In the genomic region with DNA sequence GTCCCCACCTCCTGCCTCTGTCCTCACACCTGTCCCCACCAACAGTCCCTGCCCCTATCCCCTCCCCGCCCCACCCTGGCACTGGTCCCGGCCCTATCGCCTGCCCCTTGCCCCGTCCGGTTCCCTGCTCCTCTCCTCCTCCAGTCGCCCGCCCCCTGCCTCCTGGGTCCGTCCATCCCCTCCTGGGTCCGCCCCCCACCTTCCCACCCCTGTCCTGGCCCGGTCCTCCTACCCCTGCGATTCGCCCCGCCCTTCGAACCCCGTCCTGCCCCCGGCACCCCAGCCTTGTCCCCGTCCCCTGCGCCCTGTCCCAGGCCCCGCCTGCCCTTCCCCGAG, we compare ENCODE assay signal across 8 cellular contexts. TPM values are rescaled to one million over a fixed set of nuclear protein-coding genes. Genes with fewer than 3 reads are reported as not detected.
A peak's percentile ranks its signal among the peaks of the same experiment; 100 is the strongest.
DNase-seq lines count a peak whose midpoint lies in the region; ATAC-seq and TF ChIP-seq lines count a peak whose summit lies in the region.

No MANE protein-coding gene starts in this region.

- H3K9me3 Mint-ChIP-seq in activated T-cell treated with anti-CD3 and anti-CD28 coated beads, Interleukin-2, amount 50 U/mL, for 24 hours, result no peaks in the 10 kb centered on the region
- H3K9me3 Mint-ChIP-seq in MCF 10A (ENCODE audit: unreplicated experiment), result no peaks in the 10 kb centered on the region

- intact Hi-C loops in MCF 10A (cut with micrococcal nuclease) (no loop called here), lower leg skin (cut with DNase I; ENCODE audit: low total_unique reads) (no loop called here), upper lobe of right lung (cut with DNase I) (no loop called here)

- no peaks in the 10 kb centered on the region for H3K9me3 ChIP-seq in upper lobe of right lung

- H3K27ac Mint-ChIP-seq in activated T-cell treated with anti-CD3 and anti-CD28 coated beads, Interleukin-2, amount 50 U/mL, for 24 hours, result peak overlapping the region; percentile 90
- H3K27ac Mint-ChIP-seq in MCF 10A (ENCODE audit: low read depth, unreplicated experiment), result peak overlapping the region; percentile 75

- H3K4me1 Mint-ChIP-seq in activated T-cell treated with anti-CD3 and anti-CD28 coated beads, Interleukin-2, amount 50 U/mL, for 24 hours (ENCODE audit: low read depth), result peaks cover 24% of the 10 kb centered on the region
- H3K4me1 Mint-ChIP-seq in MCF 10A (ENCODE audit: insufficient read depth, unreplicated experiment), result peaks cover 6% of the 10 kb centered on the region

- H3K27ac ChIP-seq in upper lobe of right lung, result peak overlapping the region; percentile 87

- 0 to 2% methylated on average over 6 to 16 of the region's 20 CpGs for WGBS in lower leg skin, 2 donors

- ATAC-seq in upper lobe of right lung, result peak; percentile 60

- no peak for TF ChIP-seq POLR2A in lower leg skin (IDR thresholded peaks at IDR 0.05)

- H3K4me1 ChIP-seq in upper lobe of right lung, result peaks cover 23% of the 10 kb centered on the region

- TF ChIP-seq CTCF in MCF 10A (IDR thresholded peaks at IDR 0.05; ENCODE audit: unreplicated experiment) (no peak), lower leg skin (IDR thresholded peaks at IDR 0.05) (no peak), upper lobe of right lung (IDR thresholded peaks at IDR 0.05) (no peak)

- CTCF ChIA-PET in MCF 10A (lab: Yijun Ruan, JAX), result interaction anchor here (0.7 kb wide), 1 partner anchor 161 kb away, joined by 3 read pairs; no protein-coding TSS in a partner anchor

- no TSS peak for BruUV-seq in MCF 10A (replicated peaks; lab: Mats Ljungman, UMichigan)

- no peaks in the 10 kb centered on the region for H3K27me3 ChIP-seq in upper lobe of right lung

- H3K27me3 Mint-ChIP-seq in activated T-cell treated with anti-CD3 and anti-CD28 coated beads, Interleukin-2, amount 50 U/mL, for 24 hours, result no peaks in the 10 kb centered on the region
- H3K27me3 Mint-ChIP-seq in MCF 10A (ENCODE audit: insufficient read depth, unreplicated experiment), result no peaks in the 10 kb centered on the region

- POLR2A ChIA-PET in MCF 10A (lab: Yijun Ruan, JAX), result interaction anchor here (0.6 to 2.3 kb wide), 13 partner anchors 10 to 151 kb away, joined by 3 to 9 read pairs (median 3); a partner anchor contains a TSS

- H3K36me3 ChIP-seq in upper lobe of right lung, result peaks cover 32% of the 10 kb centered on the region

- H3K36me3 Mint-ChIP-seq in activated T-cell treated with anti-CD3 and anti-CD28 coated beads, Interleukin-2, amount 50 U/mL, for 24 hours (ENCODE audit: low read depth), result peaks cover 47% of the 10 kb centered on the region
- peaks cover 48% of the 10 kb centered on the region for H3K36me3 Mint-ChIP-seq in MCF 10A (ENCODE audit: insufficient read depth, unreplicated experiment)

- peak overlapping the region; percentile 86 for H3K4me3 Mint-ChIP-seq in activated T-cell treated with anti-CD3 and anti-CD28 coated beads, Interleukin-2, amount 50 U/mL, for 24 hours
- H3K4me3 Mint-ChIP-seq in MCF 10A (ENCODE audit: unreplicated experiment), result peak overlapping the region; percentile 77

- DNase-seq in activated T-cell treated with anti-CD3 and anti-CD28 coated beads, Interleukin-2, amount 50 U/mL, for 24 hours, result no peak
- no peak for DNase-seq in activated T-cell treated with anti-CD3 and anti-CD28 coated beads, Interleukin-2, amount 50 U/mL, for 48 hours
- no peak for DNase-seq in MCF 10A (ENCODE audit: unreplicated experiment)
- no peak for DNase-seq in lower leg skin (ENCODE audit: low spot score in 2 of 2)
- peak; percentile 79 for DNase-seq in upper lobe of right lung
- no peak for DNase-seq in NCI-H1417 (lab: John Stamatoyannopoulos, UW)
- no peak for DNase-seq in stimulated activated CD4-positive, alpha-beta T cell treated with anti-CD3 and anti-CD28 coated beads, Interleukin-2, amount 100 ng/mL, for 24 hours
- no peak for DNase-seq in HT-29 (ENCODE audit: low spot score)

- peak overlapping the region; percentile 90 for H3K4me3 ChIP-seq in lower leg skin (ENCODE audit: low read depth, poor library complexity, severe bottlenecking)
- H3K4me3 ChIP-seq in upper lobe of right lung, result peak overlapping the region; percentile 77

RNA-seq across cellular contexts. Expression of a gene that starts 0.4 kb away (rescaled TPM):
- total RNA-seq in MCF 10A (2022), result 480 and 581 TPM in 2 replicates
- 100 to 1,000 TPM; 354 to 399 (median 376) TPM for total RNA-seq in lower leg skin
- 250 TPM for total RNA-seq in upper lobe of right lung
- total RNA-seq in HT-29 (2014; rRNA removed; shearing (Covaris generic)), result 428 and 484 TPM in 2 replicates

RNA-seq across cellular contexts. Expression of a gene that starts 13.6 kb away (rescaled TPM):
- 11.8 and 14.1 TPM in 2 replicates for total RNA-seq in MCF 10A (2022)
- 1 to 10 TPM in 3 of 4 donors, under 1 TPM in 1; 0.89 to 1.4 (median 1.4) TPM for total RNA-seq in lower leg skin
- 12.9 TPM for total RNA-seq in upper lobe of right lung
- 14.9 and 29.8 TPM in 2 replicates for total RNA-seq in HT-29 (2014; rRNA removed; shearing (Covaris generic))

RNA-seq across cellular contexts. Expression of a gene that starts 16.5 kb away (rescaled TPM):
- total RNA-seq in MCF 10A (2022), result 173 and 193 TPM in 2 replicates
- total RNA-seq in lower leg skin, result 10 to 100 TPM; 22.0 to 60.4 (median 48.7) TPM
- 82.1 TPM for total RNA-seq in upper lobe of right lung
- 230 and 232 TPM in 2 replicates for total RNA-seq in HT-29 (2014; rRNA removed; shearing (Covaris generic))

RNA-seq across cellular contexts. Expression of a gene that starts 20.6 kb away (rescaled TPM):
- total RNA-seq in MCF 10A (2022) (10.7 and 14.1 TPM in 2 replicates), lower leg skin (10 to 100 TPM; 13.2 to 16.7 (median 15.8) TPM), upper lobe of right lung (14.8 TPM)
- 36.4 and 36.7 TPM in 2 replicates for total RNA-seq in HT-29 (2014; rRNA removed; shearing (Covaris generic))

RNA-seq across cellular contexts. Expression of a gene that starts 23.5 kb away (rescaled TPM):
- total RNA-seq in MCF 10A (2022) (5.6 and 5.7 TPM in 2 replicates), lower leg skin (1 to 10 TPM; 1.4 to 2.9 (median 1.6) TPM), upper lobe of right lung (2.7 TPM)
- total RNA-seq in HT-29 (2014; rRNA removed; shearing (Covaris generic)), result 9.0 and 9.4 TPM in 2 replicates
